ENCODE assay signal across 8 cellular contexts in the genomic region with DNA sequence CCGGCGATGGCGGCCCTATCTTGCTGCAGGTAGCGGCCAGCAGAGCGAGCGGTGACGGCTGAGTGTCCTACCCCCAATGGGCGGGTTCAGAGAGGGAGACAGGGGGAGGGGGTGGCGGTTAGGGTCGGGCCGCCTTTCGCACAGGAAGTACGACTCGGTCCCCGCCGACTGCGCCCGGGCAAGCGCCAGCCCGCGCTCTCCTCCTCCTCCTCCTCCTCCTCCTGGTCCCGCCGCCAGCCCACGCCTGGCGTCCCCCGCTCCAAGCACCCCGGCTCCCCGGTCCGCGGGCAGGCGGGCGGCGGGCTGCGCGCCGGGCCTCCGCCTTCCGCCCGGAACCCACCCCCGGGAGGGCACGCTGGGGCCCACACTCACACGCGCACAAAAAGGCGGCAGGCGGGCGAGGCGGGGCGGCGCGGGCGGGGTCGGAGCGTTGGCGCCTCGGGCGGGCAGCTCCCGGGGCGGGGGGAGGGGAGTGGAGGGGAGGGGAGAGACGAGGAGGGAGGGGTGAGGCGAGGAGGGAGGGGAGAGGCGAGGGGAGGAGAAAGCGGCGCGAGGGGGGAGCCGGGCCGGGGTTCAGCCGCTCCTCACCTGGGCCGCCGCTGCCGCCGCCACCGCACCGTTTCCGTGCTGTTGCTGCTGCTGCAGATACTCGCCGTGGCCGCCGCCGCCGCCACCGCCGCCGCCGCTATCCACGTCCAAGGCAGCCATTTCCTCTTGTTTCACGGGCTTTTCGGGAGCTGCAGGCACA. TPM values are rescaled to one million over a fixed set of nuclear protein-coding genes. Genes with fewer than 3 reads are reported as not detected.
DNase-seq lines count a peak whose midpoint lies in the region; ATAC-seq lines count a peak whose summit lies in the region.

No MANE protein-coding gene starts in this region.

- peaks cover 0 to 3% of the 10 kb centered on the region in 2 donors for H3K27me3 Mint-ChIP-seq in CD8-positive, alpha-beta memory T cell

- peaks cover 3 to 38% (median 3%) of the 10 kb centered on the region in 3 donors for H3K36me3 Mint-ChIP-seq in CD8-positive, alpha-beta memory T cell

- peak; percentile 87 to 95 (median 93) for DNase-seq in CD8-positive, alpha-beta memory T cell
- DNase-seq in HS-5 (ENCODE audit: low read depth), result peak; percentile 67
- DNase-seq in NOMO-1 treated with DMSO at 0.1 percent for 48 hours (lab: John Stamatoyannopoulos, UW; ENCODE audit: unreplicated experiment), result peak; percentile 91
- peak; percentile 87 for DNase-seq in activated CD8-positive, alpha-beta memory T cell treated with anti-CD3 and anti-CD28 coated beads, Interleukin-2, amount 50 U/mL, for 1 hour (ENCODE audit: extremely low read depth)
- peak; percentile 88 to 91 for DNase-seq in stimulated activated CD8-positive, alpha-beta memory T cell treated with anti-CD3 and anti-CD28 coated beads, Interleukin-15, amount 100 ng/mL, for 4 hours (ENCODE audit: low read depth in 2 of 2)

- peak overlapping the region; percentile 91 for H3K27ac ChIP-seq in CD8-positive, alpha-beta memory T cell (ENCODE audit: low read depth, low read length)
- H3K27ac ChIP-seq in mesodermal cell (ENCODE audit: low read depth, low read length, severe bottlenecking), result peak overlapping the region; percentile 95

- H3K4me3 Mint-ChIP-seq in CD8-positive, alpha-beta memory T cell, result peak overlapping the region; percentile 79 to 100 (median 94)

- H3K4me3 ChIP-seq in CD8-positive, alpha-beta memory T cell (ENCODE audit: low read length), result no peak overlapping the region
- H3K4me3 ChIP-seq in endocrine pancreas (ENCODE audit: control insufficient read depth, insufficient read depth, low read length) (no peak overlapping the region), mesodermal cell (ENCODE audit: extremely low read depth, insufficient read depth, low read length, poor library complexity, severe bottlenecking) (peak overlapping the region; percentile 99)

- H3K4me1 Mint-ChIP-seq in CD8-positive, alpha-beta memory T cell, result peaks cover 46 to 59% (median 57%) of the 10 kb centered on the region in 3 donors

- CTCF ChIA-PET in CD8-positive, alpha-beta memory T cell (lab: Charles Lee), result no interaction called here

- 0% methylated on average over 11 to 19 of the region's 87 CpGs for WGBS in mesodermal cell (ENCODE audit: insufficient coverage in 2 of 2), 2 experiments

- no peaks in the 10 kb centered on the region for H3K36me3 ChIP-seq in CD8-positive, alpha-beta memory T cell (ENCODE audit: insufficient read depth, low read length)
- H3K36me3 ChIP-seq in endocrine pancreas (ENCODE audit: control insufficient read depth, insufficient read depth, low read length) (no peaks in the 10 kb centered on the region), mesodermal cell (ENCODE audit: control insufficient read depth, insufficient read depth, low read length) (peaks cover 17% of the 10 kb centered on the region)

- peak overlapping the region; percentile 64 to 99 (median 87) for H3K27ac Mint-ChIP-seq in CD8-positive, alpha-beta memory T cell

- POLR2A ChIA-PET in CD8-positive, alpha-beta memory T cell (lab: Charles Lee), result interaction anchor here (0.6 to 1.5 kb wide), 2 partner anchors 285 to 631 kb away, joined by 3 to 4 read pairs; a partner anchor contains a TSS

- H3K9ac ChIP-seq in endocrine pancreas (ENCODE audit: control insufficient read depth, insufficient read depth, low read length), result peak overlapping the region; percentile 77

- no peaks in the 10 kb centered on the region for H3K9me3 ChIP-seq in CD8-positive, alpha-beta memory T cell (ENCODE audit: low read length)
- H3K9me3 ChIP-seq in endocrine pancreas (ENCODE audit: control insufficient read depth, low read length), result peaks cover 2% of the 10 kb centered on the region
- peaks cover 6% of the 10 kb centered on the region for H3K9me3 ChIP-seq in mesodermal cell (ENCODE audit: control insufficient read depth, low read length)

- H3K9me3 Mint-ChIP-seq in CD8-positive, alpha-beta memory T cell, result no peaks in the 10 kb centered on the region

- peaks cover 42% of the 10 kb centered on the region for H3K4me1 ChIP-seq in CD8-positive, alpha-beta memory T cell (ENCODE audit: insufficient read depth, low read length)
- H3K4me1 ChIP-seq in endocrine pancreas (ENCODE audit: control insufficient read depth, insufficient read depth, low read length) (peaks cover 19% of the 10 kb centered on the region), mesodermal cell (ENCODE audit: control insufficient read depth, insufficient read depth, low read length, poor library complexity, severe bottlenecking) (peaks cover 11% of the 10 kb centered on the region)

- ATAC-seq in GM19463 (IDR thresholded peaks at IDR 0.05; ENCODE audit: unreplicated experiment), result peak; percentile 52

- H3K27me3 ChIP-seq in CD8-positive, alpha-beta memory T cell (ENCODE audit: insufficient read depth, low read length, poor library complexity, severe bottlenecking), result no peaks in the 10 kb centered on the region
- no peaks in the 10 kb centered on the region for H3K27me3 ChIP-seq in endocrine pancreas (ENCODE audit: control insufficient read depth, insufficient read depth, low read length)

RNA-seq across cellular contexts. Expression of a gene that starts 1.2 kb away (rescaled TPM):
- 10 to 100 TPM; 93.0 to 98.4 TPM for total RNA-seq in CD8-positive, alpha-beta memory T cell
- polyA plus RNA-seq in CD8-positive, alpha-beta memory T cell, result 61.0 TPM
- 64.1 TPM for polyA plus RNA-seq in mesodermal cell (2013, experiment 1 of 2)
- polyA plus RNA-seq in mesodermal cell (2013, experiment 2 of 2), result 62.9 TPM
